Comparison of ENCODE assay signal across 1 cellular context in the genomic region with DNA sequence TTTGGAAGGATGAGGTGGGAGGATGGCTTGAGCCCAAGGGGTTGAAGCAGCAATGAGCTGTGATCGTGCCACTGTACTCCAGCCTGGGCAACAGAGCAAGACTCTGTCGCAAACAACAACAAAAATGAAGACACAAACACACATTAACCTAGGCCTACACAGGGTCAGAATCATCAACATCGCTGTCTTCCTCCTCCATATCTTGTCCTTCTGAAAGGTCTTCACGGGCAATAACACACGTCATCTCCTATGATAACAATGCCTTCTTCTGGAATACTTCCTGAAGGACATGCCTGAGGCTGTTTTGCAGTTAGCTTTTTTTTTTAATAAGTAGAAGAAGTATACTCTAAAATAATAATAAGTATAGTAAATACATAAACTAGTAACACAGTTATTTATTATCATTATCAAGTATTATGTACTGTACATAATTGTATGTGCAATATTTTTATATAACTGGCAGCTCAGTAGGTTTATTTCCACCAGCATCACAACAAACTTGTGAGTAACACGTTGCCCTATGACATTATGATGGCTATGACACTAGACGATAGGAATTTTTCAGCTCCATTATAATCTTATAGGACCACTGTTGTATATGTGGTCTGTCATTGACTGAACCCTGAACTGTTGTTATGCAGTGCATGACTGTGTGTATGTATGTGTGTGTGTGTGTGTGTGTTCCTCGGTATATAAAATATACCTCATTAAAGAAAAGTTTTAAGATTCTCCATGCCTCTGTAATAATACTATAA.
TF ChIP-seq lines count a peak whose summit lies in the region.

No MANE protein-coding gene starts in this region.

TF ChIP-seq in liver, 16 proteins besides CTCF, POLR2A, EP300 and RAD21 (continued from another document):
- TF ChIP-seq, protein P1, sequence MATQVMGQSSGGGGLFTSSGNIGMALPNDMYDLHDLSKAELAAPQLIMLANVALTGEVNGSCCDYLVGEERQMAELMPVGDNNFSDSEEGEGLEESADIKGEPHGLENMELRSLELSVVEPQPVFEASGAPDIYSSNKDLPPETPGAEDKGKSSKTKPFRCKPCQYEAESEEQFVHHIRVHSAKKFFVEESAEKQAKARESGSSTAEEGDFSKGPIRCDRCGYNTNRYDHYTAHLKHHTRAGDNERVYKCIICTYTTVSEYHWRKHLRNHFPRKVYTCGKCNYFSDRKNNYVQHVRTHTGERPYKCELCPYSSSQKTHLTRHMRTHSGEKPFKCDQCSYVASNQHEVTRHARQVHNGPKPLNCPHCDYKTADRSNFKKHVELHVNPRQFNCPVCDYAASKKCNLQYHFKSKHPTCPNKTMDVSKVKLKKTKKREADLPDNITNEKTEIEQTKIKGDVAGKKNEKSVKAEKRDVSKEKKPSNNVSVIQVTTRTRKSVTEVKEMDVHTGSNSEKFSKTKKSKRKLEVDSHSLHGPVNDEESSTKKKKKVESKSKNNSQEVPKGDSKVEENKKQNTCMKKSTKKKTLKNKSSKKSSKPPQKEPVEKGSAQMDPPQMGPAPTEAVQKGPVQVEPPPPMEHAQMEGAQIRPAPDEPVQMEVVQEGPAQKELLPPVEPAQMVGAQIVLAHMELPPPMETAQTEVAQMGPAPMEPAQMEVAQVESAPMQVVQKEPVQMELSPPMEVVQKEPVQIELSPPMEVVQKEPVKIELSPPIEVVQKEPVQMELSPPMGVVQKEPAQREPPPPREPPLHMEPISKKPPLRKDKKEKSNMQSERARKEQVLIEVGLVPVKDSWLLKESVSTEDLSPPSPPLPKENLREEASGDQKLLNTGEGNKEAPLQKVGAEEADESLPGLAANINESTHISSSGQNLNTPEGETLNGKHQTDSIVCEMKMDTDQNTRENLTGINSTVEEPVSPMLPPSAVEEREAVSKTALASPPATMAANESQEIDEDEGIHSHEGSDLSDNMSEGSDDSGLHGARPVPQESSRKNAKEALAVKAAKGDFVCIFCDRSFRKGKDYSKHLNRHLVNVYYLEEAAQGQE (IDR thresholded peaks at IDR 0.05) = no peak
- TF ChIP-seq NR2F2 (IDR thresholded peaks at IDR 0.05) (peak; percentile 75), EGR1 (IDR thresholded peaks at IDR 0.05; ENCODE audit: low read depth in 2 of 2) (no peak), FOXA1 (IDR thresholded peaks at IDR 0.05) (no peak)
